17 cellular contexts compared by ENCODE assay signal in the genomic region with DNA sequence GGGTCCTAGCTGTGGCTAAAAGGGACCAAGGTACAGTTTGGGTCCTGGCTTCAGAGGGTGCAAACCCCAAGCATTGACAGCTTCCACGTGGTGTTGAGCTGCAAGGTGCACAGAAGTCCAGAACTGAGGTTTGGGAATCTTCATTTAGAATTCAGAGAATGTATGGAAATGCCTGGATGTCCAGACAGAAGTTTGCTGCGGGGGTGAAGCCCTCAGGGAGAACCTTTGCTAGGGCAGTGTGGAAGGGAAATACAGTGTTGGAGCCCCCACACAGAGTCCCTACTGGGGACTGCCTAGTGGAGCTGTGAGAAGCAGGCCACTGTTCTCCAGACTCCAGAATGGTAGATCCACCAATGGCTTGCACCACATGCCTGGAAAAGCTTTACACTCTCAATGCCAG. TPM values are rescaled to one million over a fixed set of nuclear protein-coding genes. Genes with fewer than 3 reads are reported as not detected.
DNase-seq lines count a peak whose midpoint lies in the region; ATAC-seq, FAIRE-seq and TF ChIP-seq lines count a peak whose summit lies in the region.
"Had no signal": no experiment of that assay in that cellular context is flagged by ENCODE, and none has a peak within 500 bp of the region (broad histone marks: within the 10 kb centered on the region; RNA-seq: fewer than 3 reads in every experiment).

No MANE protein-coding gene starts in this region.

- BruUV-seq in HCT116 (replicated peaks; lab: Mats Ljungman, UMichigan), result no TSS peak
- BruUV-seq in GM12878 (replicated peaks; lab: Mats Ljungman, UMichigan), result no TSS peak

- TF ChIP-seq POLR2A in HCT116 (IDR thresholded peaks at IDR 0.05; ENCODE audit: borderline replicate concordance, extremely low read depth, insufficient read depth, insufficient read length), result no peak
- TF ChIP-seq POLR2A in GM12878 (IDR thresholded peaks at IDR 0.05; ENCODE audit: low read depth, low read length), result no peak

- POLR2A ChIA-PET in HCT116 (lab: Charles Lee), result no interaction called here
- POLR2A ChIA-PET in GM12878 (lab: Charles Lee), result no interaction called here

- SMC1A ChIA-PET in GM12878 (lab: Charles Lee; ENCODE audit: uncharacterized antibody, unreplicated experiment), result interaction anchor here (1.5 kb wide), 1 partner anchor 11 kb away, joined by 3 read pairs; no protein-coding TSS in a partner anchor

- intact Hi-C loops in HCT116 (cut with micrococcal nuclease), result no loop called here
- intact Hi-C loops in GM12878 (cut with micrococcal nuclease; ENCODE audit: unreplicated experiment), result no loop called here

- no peak for ATAC-seq in HCT116
- no peak for ATAC-seq in GM12878
- no peak for ATAC-seq in esophagus mucosa

- H3K9me2 ChIP-seq in HCT116 (ENCODE audit: insufficient read depth), result no peaks in the 10 kb centered on the region

- no peak for TF ChIP-seq EP300 in GM12878 (IDR thresholded peaks at IDR 0.05; ENCODE audit: borderline replicate concordance in 1 of 2, control insufficient read depth in 1 of 2, low read depth in 2 of 2, low read length in 2 of 2)

- H3K27me3 ChIP-seq in HCT116 (ENCODE audit: insufficient read depth, low read length) (no peaks in the 10 kb centered on the region), GM12878 (replicated peaks in 1 of 2; ENCODE audit: control insufficient read depth in 2 of 2, insufficient read depth in 2 of 2, low read length in 1 of 2) (no peaks in the 10 kb centered on the region), neutrophil (no peaks in the 10 kb centered on the region)

- H3K9ac ChIP-seq in HCT116 (ENCODE audit: low read length) (no peak overlapping the region), GM12878 (ENCODE audit: control insufficient read depth, insufficient read depth, low read length) (no peak overlapping the region)

- H3K27ac ChIP-seq in HCT116 (ENCODE audit: low read depth, low read length), result no peak overlapping the region
- no peak overlapping the region for H3K27ac ChIP-seq in GM12878 (ENCODE audit: control insufficient read depth, insufficient read depth)
- peak overlapping the region; percentile 14 for H3K27ac ChIP-seq in neutrophil
- H3K27ac ChIP-seq: C4-2B had no signal

- H2AFZ ChIP-seq in HCT116 (ENCODE audit: low read depth, low read length, poor library complexity, severe bottlenecking) (no peak overlapping the region), GM12878 (ENCODE audit: control insufficient read depth, low read depth, low read length) (no peak overlapping the region)

- RAD21 ChIA-PET in HCT116 (lab: Charles Lee; ENCODE audit: low non-redundant PET in 1 of 2, low total read pairs in 2 of 2, uncharacterized antibody in 2 of 2, unreplicated experiment in 2 of 2), result no interaction called here
- RAD21 ChIA-PET in GM12878 (lab: Charles Lee; ENCODE audit: unreplicated experiment), result no interaction called here

- no peaks in the 10 kb centered on the region for H4K20me1 ChIP-seq in HCT116 (ENCODE audit: insufficient read depth)
- H4K20me1 ChIP-seq in GM12878 (ENCODE audit: control insufficient read depth, insufficient read depth), result no peaks in the 10 kb centered on the region

- H3K4me3 ChIP-seq in HCT116 (replicated peaks in 1 of 2; ENCODE audit: low read depth in 1 of 2, low read length in 2 of 2) (no peak overlapping the region), GM12878 (no peak overlapping the region), neutrophil (ENCODE audit: low read depth in 1 of 2, low read length in 1 of 2) (no peak overlapping the region)
- H3K4me3 ChIP-seq: HAP-1 had no signal

- H3K9me3 ChIP-seq in HCT116 (ENCODE audit: control insufficient read depth in 1 of 2, insufficient read depth in 1 of 2, low read depth in 1 of 2, low read length in 2 of 2) (peaks cover 20 to 21% of the 10 kb centered on the region in 2 experiments; a peak in 3 of 4 replicates), GM12878 (replicated peaks; ENCODE audit: control insufficient read depth, insufficient read depth, low read length) (peaks cover 26% of the 10 kb centered on the region), neutrophil (no peaks in the 10 kb centered on the region)

- H3K4me1 ChIP-seq in HCT116 (ENCODE audit: control insufficient read depth in 1 of 2, insufficient read depth in 2 of 2, low read length in 2 of 2), result no peaks in the 10 kb centered on the region
- no peaks in the 10 kb centered on the region for H3K4me1 ChIP-seq in GM12878 (ENCODE audit: control insufficient read depth, insufficient read depth, low read length)
- H3K4me1 ChIP-seq in neutrophil (ENCODE audit: control insufficient read depth in 1 of 2, insufficient read depth in 1 of 2, low read depth in 1 of 2, low read length in 1 of 2), result no peaks in the 10 kb centered on the region

- no peak for FAIRE-seq in GM12878 (lab: Jason Lieb, UNC)
- FAIRE-seq: GM18507, H1 had no signal

- H3K36me3 ChIP-seq in HCT116 (ENCODE audit: control insufficient read depth in 1 of 2, insufficient read depth in 2 of 2, low read length in 2 of 2), result 0 out of 4 replicates have a peak, but pooled peaks cover 0 to 3% of the 10 kb centered on the region in 2 experiments
- H3K36me3 ChIP-seq in GM12878 (ENCODE audit: control insufficient read depth in 2 of 2, insufficient read depth in 2 of 2, low read length in 1 of 2), result no peaks in the 10 kb centered on the region
- no peaks in the 10 kb centered on the region for H3K36me3 ChIP-seq in neutrophil

- in situ Hi-C loops in GM12878 (cut with MboI), result no loop called here

- CTCF ChIA-PET in HCT116 (lab: Charles Lee) (no interaction called here), GM12878 (lab: Yijun Ruan, JAX) (interaction anchor here (1.6 kb wide), 1 partner anchor 10 kb away, joined by 3 read pairs; no protein-coding TSS in a partner anchor)

- H3K4me2 ChIP-seq in HCT116 (ENCODE audit: low read length) (no peak overlapping the region), GM12878 (ENCODE audit: control insufficient read depth, insufficient read depth) (no peak overlapping the region)

- H3K79me2 ChIP-seq in HCT116 (ENCODE audit: insufficient read depth, low read length) (peaks cover 81% of the 10 kb centered on the region), GM12878 (ENCODE audit: control insufficient read depth, insufficient read depth, low read length) (peaks cover 4% of the 10 kb centered on the region)

- WGBS in GM12878 (ENCODE audit: insufficient coverage, insufficient replicate concordance, low lambda C conversion rate, missing lambda C conversion rate), result 90% methylated on average over 2 of the region's 2 CpGs

- TF ChIP-seq CTCF in HCT116 (IDR thresholded peaks at IDR 0.05 in 2 of 3, conservative IDR thresholded peaks at IDR 0.05 in 1 of 3; ENCODE audit: borderline replicate concordance in 1 of 3, insufficient read depth in 1 of 3, low read depth in 2 of 3, low read length in 2 of 3), result no peak
- no peak for TF ChIP-seq CTCF in GM12878 (IDR thresholded peaks at IDR 0.05 in 2 of 3, conservative IDR thresholded peaks at IDR 0.05 in 1 of 3; ENCODE audit: control insufficient read depth in 2 of 3, extremely low read depth in 1 of 3, insufficient read depth in 1 of 3, low read depth in 3 of 3, low read length in 3 of 3)
- TF ChIP-seq CTCF in neutrophil (IDR thresholded peaks at IDR 0.05), result no peak

- DNase-seq in DMS53 (lab: John Stamatoyannopoulos, UW), result peak; percentile 9
- DNase-seq in DMS53 treated with DMSO at 0.1 percent for 48 hours (lab: John Stamatoyannopoulos, UW; ENCODE audit: unreplicated experiment), result no peak
- no peak for DNase-seq in HCT116 (ENCODE audit: low read depth, low spot score)
- no peak for DNase-seq in GM12878 (ENCODE audit: low read depth, low spot score)
- DNase-seq in NCI-H1436 (lab: John Stamatoyannopoulos, UW), result no peak
- DNase-seq: 8988T; ACHN; CD4-positive, alpha-beta memory T cell; IMR-90; KG1 had no signal

- TF ChIP-seq RAD21 in HCT116 (IDR thresholded peaks at IDR 0.05; ENCODE audit: low read depth) (no peak), GM12878 (IDR thresholded peaks at IDR 0.05; ENCODE audit: insufficient read depth, low read depth, low read length) (no peak)

RNA-seq across cellular contexts. Expression of gene RNF13, which starts 17.9 kb away (rescaled TPM):
- total RNA-seq in HCT116 (2021; ENCODE audit: unreplicated experiment), result 39.9 TPM
- polyA plus RNA-seq in HCT116 (2012), result 20.5 and 24.8 TPM in 2 replicates
- total RNA-seq in GM12878 (2013; cell fraction: nucleolus; rRNA removed), result 75.3 and 82.0 TPM in 2 replicates
- 31.3 and 32.3 TPM in 2 replicates for total RNA-seq in GM12878 (2014; rRNA removed)
- total RNA-seq in GM12878 (2014; rRNA removed; fragmentation: Illumina TruSeq; extraction: Trizol), result 34.6 and 37.8 TPM in 2 replicates
- 22.3 and 24.8 TPM in 2 replicates for total RNA-seq in GM12878 (2021)
- polyA plus RNA-seq in GM12878 (2011; ENCODE audit: low read depth), result 21.5 TPM
- 45.9 and 80.0 TPM in 2 replicates for polyA plus RNA-seq in GM12878 (2011; rRNA removed)
- polyA plus RNA-seq in GM12878 (2011; cell fraction: cytosol; rRNA removed), result 19.5 and 21.2 TPM in 2 replicates
- polyA plus RNA-seq in GM12878 (2011; cell fraction: nucleus; rRNA removed), result 17.0 and 24.9 TPM in 2 replicates
- 21.9 and 26.5 TPM in 2 replicates for polyA plus RNA-seq in GM12878 (2012)
- polyA plus RNA-seq in GM12878 (2014; fragmentation: Illumina TruSeq; extraction: Trizol), result 27.2 and 35.5 TPM in 2 replicates
- polyA plus RNA-seq in GM12878 (2014; fragmentation: Nextera tagmentation; extraction: Ambion mirVana), result 10 to 100 TPM; 38.7 to 45.9 TPM
- polyA plus RNA-seq in GM12878 (2014; rRNA removed), result 12.2 and 18.9 TPM in 2 replicates
- polyA plus RNA-seq in GM12878 (2016; fragmentation: Nextera tagmentation; extraction: Ambion mirVana), result 10 to 100 TPM; 54.9 to 73.4 TPM
- 53.6 and 67.8 TPM in 2 replicates for polyA minus RNA-seq in GM12878 (2011; rRNA and poly(A)+ RNA removed)
- polyA minus RNA-seq in GM12878 (2011; cell fraction: cytosol; rRNA and poly(A)+ RNA removed), result 25.3 and 29.0 TPM in 2 replicates
- polyA minus RNA-seq in GM12878 (2011; cell fraction: nucleus; rRNA and poly(A)+ RNA removed), result 40.5 and 58.5 TPM in 2 replicates
- 32.8 TPM for total RNA-seq in esophagus mucosa

RNA-seq across cellular contexts. Expression of gene ANKUB1, which starts 38.5 kb away (rescaled TPM):
- not detected for total RNA-seq in HCT116 (2021; ENCODE audit: unreplicated experiment)
- polyA plus RNA-seq in HCT116 (2012), result 0.04 TPM in 1 of 2 replicates, not detected in the other
- total RNA-seq in GM12878 (2013; cell fraction: nucleolus; rRNA removed), result not detected in 2 replicates
- total RNA-seq in GM12878 (2014; rRNA removed), result not detected in 2 replicates
- total RNA-seq in GM12878 (2014; rRNA removed; fragmentation: Illumina TruSeq; extraction: Trizol), result not detected in 2 replicates
- total RNA-seq in GM12878 (2021), result not detected in 2 replicates
- not detected for polyA plus RNA-seq in GM12878 (2011; ENCODE audit: low read depth)
- polyA plus RNA-seq in GM12878 (2011; rRNA removed), result 0.08 TPM in 1 of 2 replicates, not detected in the other
- not detected in 2 replicates for polyA plus RNA-seq in GM12878 (2011; cell fraction: cytosol; rRNA removed)
- polyA plus RNA-seq in GM12878 (2011; cell fraction: nucleus; rRNA removed), result not detected in 2 replicates
- not detected in 2 replicates for polyA plus RNA-seq in GM12878 (2012)
- polyA plus RNA-seq in GM12878 (2014; fragmentation: Illumina TruSeq; extraction: Trizol), result not detected in 2 replicates
- not detected for polyA plus RNA-seq in GM12878 (2014; fragmentation: Nextera tagmentation; extraction: Ambion mirVana)
- polyA plus RNA-seq in GM12878 (2014; rRNA removed), result not detected in 2 replicates
- polyA plus RNA-seq in GM12878 (2016; fragmentation: Nextera tagmentation; extraction: Ambion mirVana), result not detected
- not detected in 2 replicates for polyA minus RNA-seq in GM12878 (2011; rRNA and poly(A)+ RNA removed)
- polyA minus RNA-seq in GM12878 (2011; cell fraction: cytosol; rRNA and poly(A)+ RNA removed), result not detected in 2 replicates
- polyA minus RNA-seq in GM12878 (2011; cell fraction: nucleus; rRNA and poly(A)+ RNA removed), result not detected in 2 replicates
- total RNA-seq in esophagus mucosa, result not detected
- total RNA-seq: CD4-positive, alpha-beta memory T cell; Daoy; H1; IMR-90 had no signal
- polyA plus RNA-seq: CD4-positive, alpha-beta memory T cell; H1; IMR-90 had no signal
